In genomic region chr12:120663741-120664140, GRCh38 we compare ENCODE assay signal across 17 cellular contexts. TPM values are rescaled to one million over a fixed set of nuclear protein-coding genes. Genes with fewer than 3 reads are reported as not detected.
DNase-seq lines count a peak whose midpoint lies in the region; ATAC-seq and TF ChIP-seq lines count a peak whose summit lies in the region.
"Had no signal": no experiment of that assay in that cellular context is flagged by ENCODE, and none has a peak within 500 bp of the region (broad histone marks: within the 10 kb centered on the region; RNA-seq: fewer than 3 reads in every experiment).

No MANE protein-coding gene starts in this region.

- H3K9me2 ChIP-seq in OCI-LY7 (ENCODE audit: insufficient read depth, low read length) = no peaks in the 10 kb centered on the region

- peaks cover 5% of the 10 kb centered on the region for H3K27me3 Mint-ChIP-seq in neural progenitor cell (ENCODE audit: insufficient read depth, low read depth)
- H3K27me3 Mint-ChIP-seq: CD4-positive, alpha-beta T cell had no signal

- H3K4me3 Mint-ChIP-seq in neural progenitor cell = no peak overlapping the region
- H3K4me3 Mint-ChIP-seq: CD4-positive, alpha-beta T cell; CD8-positive, alpha-beta T cell had no signal

- H3K4me2 ChIP-seq in OCI-LY7 (ENCODE audit: low read length) (no peak overlapping the region), neural progenitor cell (no peak overlapping the region)

- CTCF ChIA-PET in OCI-LY7 (lab: Charles Lee; ENCODE audit: unreplicated experiment) = interaction anchor here (0.6 kb wide), 1 partner anchor 919 kb away, joined by 3 read pairs; no protein-coding TSS in a partner anchor

- 28 to 52% methylated on average over 5 of the region's 5 CpGs for WGBS in testis, 2 donors

- no peaks in the 10 kb centered on the region for H3K36me3 Mint-ChIP-seq in neural progenitor cell
- H3K36me3 Mint-ChIP-seq: CD8-positive, alpha-beta T cell had no signal

- no peaks in the 10 kb centered on the region for H3K9me3 Mint-ChIP-seq in neural progenitor cell
- H3K9me3 Mint-ChIP-seq: CD4-positive, alpha-beta T cell; CD8-positive, alpha-beta T cell had no signal

- H3K4me3 ChIP-seq in OCI-LY7 (ENCODE audit: low read depth, low read length, poor library complexity, severe bottlenecking) (no peak overlapping the region), neural progenitor cell (no peak overlapping the region), testis (no peak overlapping the region)
- H3K4me3 ChIP-seq: BLaER1 treated with 17β-estradiol and CSF1 and Interleukin-3, amounts not matched to agents 10 nM and 100 nM had no signal

- H3K79me2 ChIP-seq in OCI-LY7 (ENCODE audit: insufficient read depth, low read depth, low read length) (no peaks in the 10 kb centered on the region), neural progenitor cell (ENCODE audit: low read depth) (no peaks in the 10 kb centered on the region)

- H3K36me3 ChIP-seq in OCI-LY7 (ENCODE audit: insufficient read depth, low read length) (no peaks in the 10 kb centered on the region), neural progenitor cell (no peaks in the 10 kb centered on the region), testis (ENCODE audit: low read depth, missing control alignments) (no peaks in the 10 kb centered on the region)
- H3K36me3 ChIP-seq: BLaER1 treated with 17β-estradiol and CSF1 and Interleukin-3, amounts not matched to agents 10 nM and 100 nM had no signal

- BruUV-seq in OCI-LY7 (replicated peaks; lab: Mats Ljungman, UMichigan) = no TSS peak

- H3K4me1 ChIP-seq in OCI-LY7 (ENCODE audit: insufficient read depth, low read length, poor library complexity, severe bottlenecking) = peaks cover 61% of the 10 kb centered on the region
- H3K4me1 ChIP-seq in neural progenitor cell = peaks cover 6% of the 10 kb centered on the region
- H3K4me1 ChIP-seq in testis = peaks cover 10% of the 10 kb centered on the region
- H3K4me1 ChIP-seq: Caco-2 had no signal

- DNase-seq in OCI-LY7 (ENCODE audit: low spot score) (no peak), neural progenitor cell (ENCODE audit: low spot score) (no peak), testis (peak; percentile 60), NCI-H446 treated with DMSO at 0.1 percent for 48 hours (lab: John Stamatoyannopoulos, UW) (no peak)
- DNase-seq in NK-92 treated with Interleukin-12 subunit alpha and Interleukin-12 subunit beta, amount 100 ng/mL, for 24 hours (lab: John Stamatoyannopoulos, UW) = no peak
- DNase-seq: 8988T; ACHN; Caco-2; Calu3; CD4-positive, alpha-beta T cell; CD8-positive, alpha-beta T cell; DMS79 treated with DMSO at 0.1 percent for 48 hours; GF-D8 had no signal

- TF ChIP-seq POLR2A in testis (IDR thresholded peaks at IDR 0.05) = no peak

- H3K27me3 ChIP-seq in neural progenitor cell = no peaks in the 10 kb centered on the region
- H3K27me3 ChIP-seq in testis = no peaks in the 10 kb centered on the region
- H3K27me3 ChIP-seq: BLaER1 treated with 17β-estradiol and CSF1 and Interleukin-3, amounts not matched to agents 10 nM and 100 nM had no signal

- peaks cover 16% of the 10 kb centered on the region for H3K4me1 Mint-ChIP-seq in neural progenitor cell

- H3K27ac ChIP-seq in OCI-LY7 (ENCODE audit: low read depth, low read length, poor library complexity, severe bottlenecking) = peak overlapping the region; percentile 59
- H3K27ac ChIP-seq in neural progenitor cell = no peak overlapping the region
- H3K27ac ChIP-seq in testis = peak overlapping the region in 1 of 2 donors; percentile 41
- H3K27ac ChIP-seq: C4-2B had no signal

- H3K9me3 ChIP-seq in OCI-LY7 (ENCODE audit: low read length) = no peaks in the 10 kb centered on the region
- H3K9me3 ChIP-seq in neural progenitor cell (ENCODE audit: low read depth) = no peaks in the 10 kb centered on the region
- no peaks in the 10 kb centered on the region for H3K9me3 ChIP-seq in testis
- H3K9me3 ChIP-seq: Caco-2 had no signal

- H3K27ac Mint-ChIP-seq in neural progenitor cell = peak overlapping the region; percentile 68
- H3K27ac Mint-ChIP-seq: CD4-positive, alpha-beta T cell; CD8-positive, alpha-beta T cell had no signal

- H4K20me1 ChIP-seq in OCI-LY7 (ENCODE audit: insufficient read depth, low read length) (no peaks in the 10 kb centered on the region), neural progenitor cell (ENCODE audit: low read depth) (no peaks in the 10 kb centered on the region)
- H4K20me1 ChIP-seq: BLaER1 treated with 17β-estradiol and CSF1 and Interleukin-3, amounts not matched to agents 10 nM and 100 nM had no signal

- POLR2A ChIA-PET in OCI-LY7 (lab: Charles Lee) = interaction anchor here (0.8 to 2.2 kb wide), 3 partner anchors 11 to 102 kb away, joined by 3 to 8 read pairs (median 5); no protein-coding TSS in a partner anchor

- H3K9ac ChIP-seq in neural progenitor cell = no peak overlapping the region
- H3K9ac ChIP-seq: BLaER1 treated with 17β-estradiol and CSF1 and Interleukin-3, amounts not matched to agents 10 nM and 100 nM had no signal

- no peak for ATAC-seq in HG02759 (IDR thresholded peaks at IDR 0.05; ENCODE audit: unreplicated experiment)
- ATAC-seq: CD8-positive, alpha-beta T cell had no signal

- H2AFZ ChIP-seq in OCI-LY7 (ENCODE audit: low read length) (no peak overlapping the region), neural progenitor cell (replicated peaks) (no peak overlapping the region)

- peaks cover 11% of the 10 kb centered on the region for H3F3A ChIP-seq in neural progenitor cell (ENCODE audit: low read depth)

- intact Hi-C loops in OCI-LY7 (cut with micrococcal nuclease; ENCODE audit: unreplicated experiment) (no loop called here), testis (cut with DNase I; ENCODE audit: low total_unique reads) (no loop called here)

- TF ChIP-seq CTCF in OCI-LY7 (conservative IDR thresholded peaks at IDR 0.05; ENCODE audit: low read length) (no peak), neural progenitor cell (IDR thresholded peaks at IDR 0.05) (no peak), testis (IDR thresholded peaks at IDR 0.05) (no peak)

RNA-seq across cellular contexts. Expression of gene MLEC, which starts 23.2 kb away (rescaled TPM):
- 69.7 and 74.1 TPM in 2 replicates for total RNA-seq in OCI-LY7 (2014; rRNA removed; shearing (Covaris generic))
- 82.4 and 101 TPM in 2 replicates for total RNA-seq in OCI-LY7 (2022)
- total RNA-seq in neural progenitor cell (ENCODE audit: low replicate concordance) = 94.7 and 100 TPM in 2 replicates
- 100 to 1,000 TPM in 1 of 2 donors, 10 to 100 TPM in 1; 93.2 to 104 TPM for total RNA-seq in testis
- polyA plus RNA-seq in testis (ENCODE audit: insufficient read depth, low read depth, low replicate concordance) = 130 TPM

RNA-seq across cellular contexts. Expression of gene CABP1, which starts 23.3 kb away (rescaled TPM):
- 0.18 and 0.79 TPM in 2 replicates for total RNA-seq in OCI-LY7 (2014; rRNA removed; shearing (Covaris generic))
- total RNA-seq in OCI-LY7 (2022) (2.4 and 3.8 TPM in 2 replicates), neural progenitor cell (ENCODE audit: low replicate concordance) (0.47 and 1.6 TPM in 2 replicates), testis (1 to 10 TPM; 2.4 to 3.9 TPM)
- 1.8 TPM for polyA plus RNA-seq in testis (ENCODE audit: insufficient read depth, low read depth, low replicate concordance)
- total RNA-seq: CD8-positive, alpha-beta T cell had no signal
- polyA plus RNA-seq: BJ had no signal

RNA-seq across cellular contexts. Expression of gene UNC119B, which starts 46.5 kb away (rescaled TPM):
- 16.5 and 17.2 TPM in 2 replicates for total RNA-seq in OCI-LY7 (2014; rRNA removed; shearing (Covaris generic))
- total RNA-seq in OCI-LY7 (2022) (24.6 and 27.4 TPM in 2 replicates), neural progenitor cell (ENCODE audit: low replicate concordance) (58.4 and 58.9 TPM in 2 replicates), testis (10 to 100 TPM; 43.3 to 45.2 TPM)
- 42.2 TPM for polyA plus RNA-seq in testis (ENCODE audit: insufficient read depth, low read depth, low replicate concordance)
